ENCODE assay signal across 27 cellular contexts in genomic region chr16:49562228-49562627, GRCh38.
DNase-seq lines count a peak whose midpoint lies in the region; ATAC-seq and TF ChIP-seq lines count a peak whose summit lies in the region.
"Had no signal": no experiment of that assay in that cellular context is flagged by ENCODE, and none has a peak within 500 bp of the region (broad histone marks: within the 10 kb centered on the region; RNA-seq: fewer than 3 reads in every experiment).

No MANE protein-coding gene starts in this region.

- TF ChIP-seq CTCF in glutamatergic neuron (IDR thresholded peaks at IDR 0.05; ENCODE audit: partially characterized antibody, unreplicated experiment) = no peak

- H3K9me3 Mint-ChIP-seq in glutamatergic neuron (ENCODE audit: unreplicated experiment) = peaks cover 23% of the 10 kb centered on the region
- H3K9me3 Mint-ChIP-seq: T-helper 1 cell treated with Interleukin-12 subunit alpha and Interleukin-12 subunit beta and Interleukin-4 antibody, amounts not matched to agents 30 μg/mL and 1 μg/mL, for 36 hours had no signal

- DNase-seq in NCI-H1092 treated with DMSO at 0.1 percent for 48 hours (lab: John Stamatoyannopoulos, UW) (peak; percentile 45), NCI-H1092 (lab: John Stamatoyannopoulos, UW) (no peak), NCI-H1105 treated with DMSO at 0.1 percent for 48 hours (lab: John Stamatoyannopoulos, UW) (peak; percentile 49), NCI-H82 (lab: John Stamatoyannopoulos, UW) (peak; percentile 43), glutamatergic neuron (no peak)
- DNase-seq: CD4-positive, CD25-positive, alpha-beta regulatory T cell; DMS79; EL; GDM1; H7; IMR-90; KG1; MG63; NCI-H1436; NCI-H1930; NCI-H2107; NCI-H446 treated with DMSO at 0.1 percent for 48 hours; NCI-H774; OCI-M1; SK-N-SH; SW 1271; T-helper 9 cell had no signal

- peaks cover 18% of the 10 kb centered on the region for H3K27me3 Mint-ChIP-seq in glutamatergic neuron (ENCODE audit: unreplicated experiment)
- H3K27me3 Mint-ChIP-seq: CD4-positive, CD25-positive, alpha-beta regulatory T cell had no signal

- no peak overlapping the region for H3K4me3 Mint-ChIP-seq in glutamatergic neuron (ENCODE audit: unreplicated experiment)
- H3K4me3 Mint-ChIP-seq: CD4-positive, CD25-positive, alpha-beta regulatory T cell; T-helper 1 cell treated with Interleukin-12 subunit alpha and Interleukin-12 subunit beta and Interleukin-4 antibody, amounts not matched to agents 30 μg/mL and 1 μg/mL, for 36 hours had no signal

- peak overlapping the region; percentile 18 for H3K27ac Mint-ChIP-seq in glutamatergic neuron (ENCODE audit: unreplicated experiment)
- H3K27ac Mint-ChIP-seq: CD4-positive, CD25-positive, alpha-beta regulatory T cell; T-helper 1 cell treated with Interleukin-12 subunit alpha and Interleukin-12 subunit beta and Interleukin-4 antibody, amounts not matched to agents 30 μg/mL and 1 μg/mL, for 36 hours had no signal

- ATAC-seq in HG03175 (IDR thresholded peaks at IDR 0.05; ENCODE audit: unreplicated experiment) = no peak
- ATAC-seq in GM19035 (IDR thresholded peaks at IDR 0.05; ENCODE audit: unreplicated experiment) = no peak
- no peak for ATAC-seq in HG02759 (IDR thresholded peaks at IDR 0.05; ENCODE audit: unreplicated experiment)
- ATAC-seq: GM12878 had no signal

- H3K4me1 Mint-ChIP-seq in glutamatergic neuron (ENCODE audit: low read depth, unreplicated experiment) = peaks cover 56% of the 10 kb centered on the region
- H3K4me1 Mint-ChIP-seq: CD4-positive, CD25-positive, alpha-beta regulatory T cell had no signal

- peaks cover 6% of the 10 kb centered on the region for H3K36me3 Mint-ChIP-seq in glutamatergic neuron (ENCODE audit: unreplicated experiment)
- H3K36me3 Mint-ChIP-seq: CD4-positive, CD25-positive, alpha-beta regulatory T cell had no signal

Comparison
In these comparisons a context has a peak if more than half of its experiments do, and no peak if none do; other contexts are left out.
1. DNase-seq: peak in NCI-H1092 treated with DMSO at 0.1 percent for 48 hours (single experiment), NCI-H1105 treated with DMSO at 0.1 percent for 48 hours (single experiment) and NCI-H82 (single experiment); none in NCI-H1092 (single experiment) and glutamatergic neuron (single experiment).